ENCODE assay signal across 11 cellular contexts in the genomic region with DNA sequence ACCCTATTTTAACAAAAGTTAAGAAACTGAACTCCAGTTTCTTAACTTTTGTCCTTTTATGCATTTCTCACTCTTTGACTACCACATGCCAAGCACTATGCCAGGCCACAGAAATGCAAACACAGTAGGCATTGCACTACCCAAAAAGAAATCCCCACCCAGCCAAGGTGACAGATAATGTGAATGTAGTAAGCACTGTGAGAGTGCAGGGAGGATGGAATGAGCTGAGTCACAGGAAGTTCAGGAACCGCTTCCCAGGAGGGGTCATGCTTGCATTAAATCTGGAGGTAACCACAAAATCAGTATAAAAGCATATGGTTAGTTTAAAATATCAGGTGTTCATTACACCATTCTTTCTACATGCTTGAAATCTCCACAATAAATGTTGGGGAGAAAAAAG. TPM values are rescaled to one million over a fixed set of nuclear protein-coding genes. Genes with fewer than 3 reads are reported as not detected.
DNase-seq lines count a peak whose midpoint lies in the region; ATAC-seq and TF ChIP-seq lines count a peak whose summit lies in the region.
"Had no signal": no experiment of that assay in that cellular context is flagged by ENCODE, and none has a peak within 500 bp of the region (broad histone marks: within the 10 kb centered on the region; RNA-seq: fewer than 3 reads in every experiment).

No MANE protein-coding gene starts in this region.

- H3K27me3 Mint-ChIP-seq in activated naive CD8-positive, alpha-beta T cell treated with anti-CD3 and anti-CD28 coated beads, Interleukin-2, amount 50 U/mL, for 24 hours: no peaks in the 10 kb centered on the region

- peak; percentile 71; the same call in 1 of the 2 replicates for TF ChIP-seq EP300 in Ishikawa (IDR thresholded peaks at IDR 0.05; ENCODE audit: borderline replicate concordance)

- TF ChIP-seq RAD21 in Ishikawa (IDR thresholded peaks at IDR 0.05; ENCODE audit: low read depth): no peak

- peaks cover 15% of the 10 kb centered on the region for H3K36me3 Mint-ChIP-seq in activated naive CD8-positive, alpha-beta T cell treated with anti-CD3 and anti-CD28 coated beads, Interleukin-2, amount 50 U/mL, for 24 hours (ENCODE audit: low read depth)

- H3K4me1 Mint-ChIP-seq in activated naive CD8-positive, alpha-beta T cell treated with anti-CD3 and anti-CD28 coated beads, Interleukin-2, amount 50 U/mL, for 24 hours: peaks cover 44% of the 10 kb centered on the region

- intact Hi-C loops in sciatic nerve (cut with DNase I): no loop called here

- DNase-seq in DMS53 (lab: John Stamatoyannopoulos, UW) (peak; percentile 52), kidney tubule cell (ENCODE audit: low spot score) (peak; percentile 92), sciatic nerve (ENCODE audit: low spot score) (no peak)
- DNase-seq in activated naive CD8-positive, alpha-beta T cell treated with anti-CD3 and anti-CD28 coated beads, Interleukin-2, amount 50 U/mL, for 24 hours: no peak
- DNase-seq: activated T-cell treated with anti-CD3 and anti-CD28 coated beads, Interleukin-2, amount 50 U/mL, for 4 hours; NCI-H510A treated with DMSO at 0.1 percent for 48 hours; stimulated activated CD4-positive, alpha-beta T cell treated with anti-CD3 and anti-CD28 coated beads, Interleukin-2, amount 100 ng/mL, for 24 hours had no signal

- ATAC-seq in activated naive CD8-positive, alpha-beta T cell treated with anti-CD3 and anti-CD28 coated beads, Interleukin-2, amount 50 U/mL, for 24 hours: peak; percentile 84
- no peak for ATAC-seq in HG02798 (IDR thresholded peaks at IDR 0.05; ENCODE audit: poor library complexity, unreplicated experiment)
- ATAC-seq in sciatic nerve: no peak
- ATAC-seq in GM19324 (IDR thresholded peaks at IDR 0.05; ENCODE audit: low FRiP score, unreplicated experiment): no peak
- no peak for ATAC-seq in GM21381 (IDR thresholded peaks at IDR 0.05; ENCODE audit: unreplicated experiment)

- H3K9me3 Mint-ChIP-seq in activated naive CD8-positive, alpha-beta T cell treated with anti-CD3 and anti-CD28 coated beads, Interleukin-2, amount 50 U/mL, for 24 hours: no peaks in the 10 kb centered on the region
- H3K9me3 Mint-ChIP-seq: activated T-cell treated with anti-CD3 and anti-CD28 coated beads, Interleukin-2, amount 50 U/mL, for 4 hours had no signal

- H3K27ac Mint-ChIP-seq in activated naive CD8-positive, alpha-beta T cell treated with anti-CD3 and anti-CD28 coated beads, Interleukin-2, amount 50 U/mL, for 24 hours: peak overlapping the region; percentile 50

- no peak overlapping the region for H3K4me3 Mint-ChIP-seq in activated naive CD8-positive, alpha-beta T cell treated with anti-CD3 and anti-CD28 coated beads, Interleukin-2, amount 50 U/mL, for 24 hours
- H3K4me3 Mint-ChIP-seq: activated T-cell treated with anti-CD3 and anti-CD28 coated beads, Interleukin-2, amount 50 U/mL, for 4 hours had no signal

TF ChIP-seq in Ishikawa, 13 proteins besides CTCF, POLR2A, EP300 and RAD21:
- no peak for TF ChIP-seq EGR1 (IDR thresholded peaks at IDR 0.05)
- no peak for TF ChIP-seq TAF1 (IDR thresholded peaks at IDR 0.05; ENCODE audit: low read depth)
- TF ChIP-seq NFIC (IDR thresholded peaks at IDR 0.05): peak; percentile 37; the same call in 1 of the 2 replicates
- no peak for TF ChIP-seq ZBTB7A (IDR thresholded peaks at IDR 0.05; ENCODE audit: low read depth)
- TF ChIP-seq FOXM1 (IDR thresholded peaks at IDR 0.05; ENCODE audit: borderline replicate concordance, low read depth): no peak
- peak; percentile 68; the same call in 1 of the 2 replicates for TF ChIP-seq TCF12 (IDR thresholded peaks at IDR 0.05; ENCODE audit: low read depth)
- TF ChIP-seq, protein P1, sequence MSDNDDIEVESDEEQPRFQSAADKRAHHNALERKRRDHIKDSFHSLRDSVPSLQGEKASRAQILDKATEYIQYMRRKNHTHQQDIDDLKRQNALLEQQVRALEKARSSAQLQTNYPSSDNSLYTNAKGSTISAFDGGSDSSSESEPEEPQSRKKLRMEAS (IDR thresholded peaks at IDR 0.05): no peak; the same call in 1 of the 2 replicates
- TF ChIP-seq TEAD4 (IDR thresholded peaks at IDR 0.05): peak; percentile 71
- no peak for TF ChIP-seq CEBPB (IDR thresholded peaks at IDR 0.05)
- TF ChIP-seq USF1 (IDR thresholded peaks at IDR 0.05): no peak
- TF ChIP-seq REST (IDR thresholded peaks at IDR 0.05; ENCODE audit: low read depth): no peak
- no peak for TF ChIP-seq CREB1 (IDR thresholded peaks at IDR 0.05; ENCODE audit: low read depth)
- no peak for TF ChIP-seq YY1 (IDR thresholded peaks at IDR 0.05; ENCODE audit: low read depth)

RNA-seq across cellular contexts. Expression of gene FAM83C, which starts 20.1 kb away (rescaled TPM):
- not detected for total RNA-seq in sciatic nerve
- total RNA-seq: activated T-cell treated with anti-CD3 and anti-CD28 coated beads, Interleukin-2, amount 50 U/mL, for 4 hours had no signal

RNA-seq across cellular contexts. Expression of gene EIF6, which starts 27.8 kb away (rescaled TPM):
- total RNA-seq in sciatic nerve: 66.9 TPM

RNA-seq across cellular contexts. Expression of gene MMP24OS, which starts 34.4 kb away (rescaled TPM):
- 71.6 TPM for total RNA-seq in sciatic nerve

Comparison
In these comparisons a context has a peak if more than half of its experiments do, and no peak if none do; other contexts are left out.
1. DNase-seq: peak in DMS53 (single experiment) and kidney tubule cell (single experiment); none in activated naive CD8-positive, alpha-beta T cell treated with anti-CD3 and anti-CD28 coated beads, Interleukin-2, amount 50 U/mL, for 24 hours (single experiment) and sciatic nerve (single experiment).